8 cellular contexts compared by ENCODE assay signal in genomic region chr12:2958432-2959193, GRCh38.
DNase-seq lines count a peak whose midpoint lies in the region; TF ChIP-seq lines count a peak whose summit lies in the region.

No MANE protein-coding gene starts in this region.

- H3K36me3 ChIP-seq in iPS-15b (ENCODE audit: control insufficient read depth, insufficient read depth, low read length) = no peaks in the 10 kb centered on the region

- 0 out of 2 replicates have a peak, but pooled peaks have one; percentile 0 for TF ChIP-seq CTCF in 22Rv1 (IDR thresholded peaks at IDR 0.05)

- H3K9me3 ChIP-seq in iPS-15b (ENCODE audit: control insufficient read depth, insufficient read depth, low read length) = no peaks in the 10 kb centered on the region

- H3K27ac ChIP-seq in 22Rv1 (peak overlapping the region; percentile 98), skin epidermis (peak overlapping the region in 20 of 21 experiments; percentile 49 to 91 (median 82))

- peak overlapping the region; percentile 77 for H3K9ac ChIP-seq in iPS-15b (ENCODE audit: low read depth, low read length)

- DNase-seq in GF-D8 (lab: John Stamatoyannopoulos, UW) (peak; percentile 30), NCI-H2227 (lab: John Stamatoyannopoulos, UW; ENCODE audit: unreplicated experiment) (peak; percentile 73), amniotic stem cell (lab: John Stamatoyannopoulos, UW) (peak; percentile 55), activated gamma-delta T cell treated with Interleukin-2 at 50 U/mL for 16 hours (no peak)
- DNase-seq in activated CD4-positive, CD25-positive, alpha-beta regulatory T cell treated with anti-CD3 and anti-CD28 coated beads, Interleukin-2, amount 50 U/mL, for 72 hours = no peak

- H3K27me3 ChIP-seq in iPS-15b (ENCODE audit: control insufficient read depth, insufficient read depth, low read length) = peaks cover 7% of the 10 kb centered on the region

- H3K4me1 ChIP-seq in iPS-15b (ENCODE audit: control insufficient read depth, insufficient read depth, low read length) = peaks cover 18% of the 10 kb centered on the region

- H3K4me3 ChIP-seq in iPS-15b (ENCODE audit: low read depth, low read length) (peak overlapping the region; percentile 79), skin epidermis (peak overlapping the region; percentile 46 to 60 (median 54))

Comparison
In these comparisons a context has a peak if more than half of its experiments do, and no peak if none do; other contexts are left out.
1. DNase-seq: peak in GF-D8 (single experiment), NCI-H2227 (single experiment) and amniotic stem cell (single experiment); none in activated gamma-delta T cell treated with Interleukin-2 at 50 U/mL for 16 hours (single experiment) and activated CD4-positive, CD25-positive, alpha-beta regulatory T cell treated with anti-CD3 and anti-CD28 coated beads, Interleukin-2, amount 50 U/mL, for 72 hours (single experiment).